14 cellular contexts compared by ENCODE assay signal in the genomic region with DNA sequence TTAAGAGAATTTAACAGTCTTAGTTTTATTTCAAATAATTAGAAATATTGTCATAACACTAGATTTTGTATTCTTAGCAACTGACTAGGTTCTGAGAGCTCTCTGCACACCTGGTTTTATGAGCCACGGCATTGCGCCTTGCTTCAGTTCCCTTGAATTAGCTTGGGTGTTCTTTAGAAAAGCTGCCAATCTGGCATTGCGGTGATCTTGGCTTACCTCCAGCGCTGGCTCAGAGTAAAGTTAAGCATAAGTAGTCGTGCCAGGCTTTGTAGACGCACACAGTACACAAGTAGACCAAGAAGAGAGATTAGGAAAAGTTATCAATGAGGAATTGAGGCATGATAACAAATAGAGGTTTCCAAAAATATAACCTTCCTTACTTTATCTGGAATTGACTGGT. TPM values are rescaled to one million over a fixed set of nuclear protein-coding genes. Genes with fewer than 3 reads are reported as not detected.
DNase-seq lines count a peak whose midpoint lies in the region; ATAC-seq and TF ChIP-seq lines count a peak whose summit lies in the region.
"Had no signal": no experiment of that assay in that cellular context is flagged by ENCODE, and none has a peak within 500 bp of the region (broad histone marks: within the 10 kb centered on the region; RNA-seq: fewer than 3 reads in every experiment).

No MANE protein-coding gene starts in this region.

- H3K27ac ChIP-seq in breast epithelium (no peak overlapping the region), mammary epithelial cell (ENCODE audit: insufficient read depth, low read depth, low read length) (no peak overlapping the region), body of pancreas (peak overlapping the region in 1 of 4 donors; percentile 14), tibial artery (peak overlapping the region in 1 of 2 donors; percentile 0)
- H3K27ac ChIP-seq: A549 had no signal

- DNase-seq in breast epithelium (ENCODE audit: low spot score in 2 of 2) (peak; percentile 51 to 64), mammary epithelial cell (no peak), body of pancreas (peak; percentile 87 to 94 (median 89)), left kidney (ENCODE audit: low read depth, low spot score) (peak; percentile 50), tibial artery (peak; percentile 40 to 83), glomerular visceral epithelial cell (ENCODE audit: extremely low spot score) (no peak), NCI-H146 treated with DMSO at 0.1 percent for 48 hours (lab: John Stamatoyannopoulos, UW; ENCODE audit: unreplicated experiment) (no peak)
- DNase-seq: activated CD4-positive, alpha-beta T cell treated with anti-CD3 and anti-CD28 coated beads for 4 hours; stimulated activated CD4-positive, alpha-beta T cell treated with anti-CD3 and anti-CD28 coated beads, Interleukin-4, amount 100 ng/mL, for 4 hours had no signal

- H3K36me3 ChIP-seq in breast epithelium (peaks cover 28% of the 10 kb centered on the region), mammary epithelial cell (ENCODE audit: insufficient read depth, low read length) (peaks cover 51% of the 10 kb centered on the region), body of pancreas (replicated peaks in 1 of 2; ENCODE audit: insufficient read depth in 1 of 2, low read depth in 2 of 2) (peaks cover 0 to 25% of the 10 kb centered on the region in 2 donors), tibial artery (peaks cover 36 to 77% (median 55%) of the 10 kb centered on the region in 3 donors)

- H3K9me3 ChIP-seq in breast epithelium: no peaks in the 10 kb centered on the region
- H3K9me3 ChIP-seq in mammary epithelial cell (replicated peaks; ENCODE audit: insufficient read depth, low read length): no peaks in the 10 kb centered on the region
- no peaks in the 10 kb centered on the region for H3K9me3 ChIP-seq in body of pancreas
- no peaks in the 10 kb centered on the region for H3K9me3 ChIP-seq in tibial artery
- H3K9me3 ChIP-seq: A549 had no signal

- no peak for TF ChIP-seq CTCF in breast epithelium (IDR thresholded peaks at IDR 0.05)
- TF ChIP-seq CTCF in mammary epithelial cell (conservative IDR thresholded peaks at IDR 0.05 in 1 of 2, IDR thresholded peaks at IDR 0.05 in 1 of 2; ENCODE audit: extremely low read depth in 1 of 2, insufficient read depth in 1 of 2, low read depth in 1 of 2, low read length in 2 of 2): no peak
- no peak for TF ChIP-seq CTCF in body of pancreas (IDR thresholded peaks at IDR 0.05)
- TF ChIP-seq CTCF in tibial artery (IDR thresholded peaks at IDR 0.05): no peak

- CTCF ChIA-PET in mammary epithelial cell (lab: Charles Lee; ENCODE audit: low non-redundant PET): no interaction called here

- H3K4me1 ChIP-seq in breast epithelium (no peaks in the 10 kb centered on the region), mammary epithelial cell (ENCODE audit: insufficient read depth, low read length) (no peaks in the 10 kb centered on the region), body of pancreas (peaks cover 11% of the 10 kb centered on the region), tibial artery (peaks cover 0 to 10% (median 4%) of the 10 kb centered on the region in 4 donors)
- H3K4me1 ChIP-seq: A549 had no signal

- H3K27me3 ChIP-seq in breast epithelium: no peaks in the 10 kb centered on the region
- H3K27me3 ChIP-seq in mammary epithelial cell (ENCODE audit: insufficient read depth, low read length): no peaks in the 10 kb centered on the region
- H3K27me3 ChIP-seq in body of pancreas: no peaks in the 10 kb centered on the region
- no peaks in the 10 kb centered on the region for H3K27me3 ChIP-seq in tibial artery

- in situ Hi-C loops in mammary epithelial cell (cut with MboI; ENCODE audit: low sequenced_read_pairs in 2 of 2): no loop called here

- intact Hi-C loops in breast epithelium (cut with DNase I; ENCODE audit: low total_unique reads) (no loop called here), mammary epithelial cell (cut with micrococcal nuclease) (no loop called here), body of pancreas (cut with DNase I) (no loop called here), tibial artery (cut with DNase I; ENCODE audit: low total_unique reads) (no loop called here)

- BruUV-seq in mammary epithelial cell (replicated peaks; lab: Mats Ljungman, UMichigan): no TSS peak

- H3K9ac ChIP-seq in mammary epithelial cell (ENCODE audit: insufficient read depth, low read length): no peak overlapping the region

- H3K4me3 ChIP-seq in breast epithelium: no peak overlapping the region
- no peak overlapping the region for H3K4me3 ChIP-seq in mammary epithelial cell (replicated peaks in 1 of 3; ENCODE audit: insufficient read depth in 1 of 3, low read depth in 2 of 3, low read length in 3 of 3)
- H3K4me3 ChIP-seq in body of pancreas: no peak overlapping the region
- H3K4me3 ChIP-seq in tibial artery: no peak overlapping the region
- H3K4me3 ChIP-seq: A549 had no signal

- no peaks in the 10 kb centered on the region for H4K20me1 ChIP-seq in mammary epithelial cell (ENCODE audit: insufficient read depth, low read length)

- dilution Hi-C loops in mammary epithelial cell (cut with HindIII; ENCODE audit: low sequenced_read_pairs): no loop called here

- ATAC-seq in body of pancreas (peak; percentile 91), GM19023 (IDR thresholded peaks at IDR 0.05; ENCODE audit: unreplicated experiment) (no peak)
- ATAC-seq: A549 had no signal

- no peak for TF ChIP-seq POLR2A in breast epithelium (IDR thresholded peaks at IDR 0.05)
- TF ChIP-seq POLR2A in body of pancreas (IDR thresholded peaks at IDR 0.05): no peak

- WGBS in mammary epithelial cell (ENCODE audit: low coverage, missing lambda C conversion rate): 45% methylated on average over 5 of the region's 6 CpGs
- 14 to 15% methylated on average over 6 of the region's 6 CpGs for WGBS in body of pancreas, 2 donors

- no peaks in the 10 kb centered on the region for H3K79me2 ChIP-seq in mammary epithelial cell (ENCODE audit: insufficient read depth, low read length)

- H3K4me2 ChIP-seq in mammary epithelial cell (ENCODE audit: insufficient read depth, low read depth, low read length): no peak overlapping the region
- H3K4me2 ChIP-seq: A549 had no signal

- no peak overlapping the region for H2AFZ ChIP-seq in mammary epithelial cell (ENCODE audit: low read depth, low read length)

RNA-seq across cellular contexts. Expression of a gene that starts 45.7 kb away (rescaled TPM):
- total RNA-seq in breast epithelium (10 to 100 TPM; 50.2 to 62.9 (median 51.8) TPM), mammary epithelial cell (10 to 100 TPM; 42.8 to 46.5 TPM), body of pancreas (10 to 100 TPM; 29.3 to 73.5 TPM)
- polyA plus RNA-seq in mammary epithelial cell: 19.2 TPM
- 37.5 TPM for polyA minus RNA-seq in mammary epithelial cell

RNA-seq across cellular contexts. Expression of a gene that starts 52.4 kb away (rescaled TPM):
- total RNA-seq in breast epithelium: not detected
- not detected for total RNA-seq in mammary epithelial cell
- not detected for polyA plus RNA-seq in mammary epithelial cell
- not detected for polyA minus RNA-seq in mammary epithelial cell
- not detected for total RNA-seq in body of pancreas
- total RNA-seq: activated T-helper 2 cell treated with anti-CD3 and anti-CD28 coated beads, Interferon-gamma antibody, Interleukin-2, Interleukin-4, amounts not matched to agents 10 μg/mL and 5 μg/mL and 100 μg/mL, durations not matched to agents 14 hours and 24 hours and 36 hours; LHCN-M2; subcutaneous adipose tissue had no signal
- polyA plus RNA-seq: A549 had no signal

Comparison
In these comparisons a context has a peak if more than half of its experiments do, and no peak if none do; other contexts are left out.
1. DNase-seq: peak in breast epithelium (2 of 2), body of pancreas (4 of 4), left kidney (single experiment) and tibial artery (2 of 2); none in mammary epithelial cell (single experiment), glomerular visceral epithelial cell (single experiment) and NCI-H146 treated with DMSO at 0.1 percent for 48 hours (single experiment).